In the genomic region with DNA sequence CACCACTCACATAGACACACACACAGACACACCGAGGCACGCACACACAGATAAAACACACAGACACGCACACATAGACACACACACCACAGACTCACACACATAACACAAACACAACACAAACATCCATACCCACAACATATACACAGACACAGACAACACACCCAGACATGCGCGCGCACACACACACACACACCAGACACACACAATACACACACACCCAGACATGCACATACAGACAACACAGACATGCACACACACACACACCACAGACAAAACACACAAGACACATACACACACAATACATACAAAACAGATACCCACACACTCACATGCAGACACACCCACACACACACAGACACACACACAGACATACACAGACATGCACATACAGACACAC, we compare ENCODE assay signal across 12 cellular contexts.
"Had no signal": no experiment of that assay in that cellular context is flagged by ENCODE, and none has a peak within 500 bp of the region (broad histone marks: within the 10 kb centered on the region; RNA-seq: fewer than 3 reads in every experiment).

No MANE protein-coding gene starts in this region.

- H3K27me3 Mint-ChIP-seq: activated CD4-positive, alpha-beta T cell treated with anti-CD3 and anti-CD28 coated beads, Interleukin-2, amount 10 ng/mL, durations not matched to agents 7 days and 5 days; activated naive CD8-positive, alpha-beta T cell treated with anti-CD3 and anti-CD28 coated beads for 36 hours; stimulated activated naive CD8-positive, alpha-beta T cell treated with anti-CD3 and anti-CD28 coated beads, Interleukin-15, Interleukin-2, amounts not matched to agents 100 ng/mL and 50 ng/mL, for 24 hours had no signal

- H3K9ac ChIP-seq: parathyroid adenoma had no signal

- H3K79me2 ChIP-seq: parathyroid adenoma had no signal

- H3K9me3 Mint-ChIP-seq: activated CD4-positive, alpha-beta T cell treated with anti-CD3 and anti-CD28 coated beads, Interleukin-2, amount 10 ng/mL, durations not matched to agents 7 days and 5 days; activated naive CD8-positive, alpha-beta T cell treated with anti-CD3 and anti-CD28 coated beads for 36 hours had no signal

- DNase-seq: activated CD4-positive, alpha-beta T cell treated with anti-CD3 and anti-CD28 coated beads, Interleukin-2, amount 10 ng/mL, durations not matched to agents 7 days and 5 days; activated effector memory CD4-positive, alpha-beta T cell treated with anti-CD3 and anti-CD28 coated beads, Interleukin-2, amount 50 U/mL, for 16 hours; activated naive CD8-positive, alpha-beta T cell treated with anti-CD3 and anti-CD28 coated beads for 36 hours; activated T-cell treated with anti-CD3 and anti-CD28 coated beads, Interleukin-2, amount 50 U/mL, for 1 hour; anterior cingulate cortex; left lung; stimulated activated CD4-positive, alpha-beta T cell treated with anti-CD3 and anti-CD28 coated beads, Interleukin-4, amount 100 ng/mL, for 1 hour; stimulated activated CD8-positive, alpha-beta memory T cell treated with anti-CD3 and anti-CD28 coated beads, Interleukin-4, amount 100 ng/mL, for 48 hours; testis had no signal

- ATAC-seq: left lung had no signal

- H3K27ac Mint-ChIP-seq: activated CD4-positive, alpha-beta T cell treated with anti-CD3 and anti-CD28 coated beads, Interleukin-2, amount 10 ng/mL, durations not matched to agents 7 days and 5 days; activated naive CD8-positive, alpha-beta T cell treated with anti-CD3 and anti-CD28 coated beads for 36 hours had no signal

- H3K4me3 ChIP-seq: left lung, testis had no signal

- H3K9me3 ChIP-seq: left lung, testis had no signal

- H3K4me1 ChIP-seq: left lung, parathyroid adenoma had no signal

- H3K27me3 ChIP-seq: left lung, testis had no signal

- H2AFZ ChIP-seq: parathyroid adenoma had no signal

- H3K4me3 Mint-ChIP-seq: activated CD4-positive, alpha-beta T cell treated with anti-CD3 and anti-CD28 coated beads, Interleukin-2, amount 10 ng/mL, durations not matched to agents 7 days and 5 days; activated naive CD8-positive, alpha-beta T cell treated with anti-CD3 and anti-CD28 coated beads for 36 hours; stimulated activated naive CD8-positive, alpha-beta T cell treated with anti-CD3 and anti-CD28 coated beads, Interleukin-15, Interleukin-2, amounts not matched to agents 100 ng/mL and 50 ng/mL, for 24 hours had no signal

- H3K27ac ChIP-seq: left lung, parathyroid adenoma, testis, VCaP had no signal
